Comparison of ENCODE assay signal across 8 cellular contexts in the genomic region with DNA sequence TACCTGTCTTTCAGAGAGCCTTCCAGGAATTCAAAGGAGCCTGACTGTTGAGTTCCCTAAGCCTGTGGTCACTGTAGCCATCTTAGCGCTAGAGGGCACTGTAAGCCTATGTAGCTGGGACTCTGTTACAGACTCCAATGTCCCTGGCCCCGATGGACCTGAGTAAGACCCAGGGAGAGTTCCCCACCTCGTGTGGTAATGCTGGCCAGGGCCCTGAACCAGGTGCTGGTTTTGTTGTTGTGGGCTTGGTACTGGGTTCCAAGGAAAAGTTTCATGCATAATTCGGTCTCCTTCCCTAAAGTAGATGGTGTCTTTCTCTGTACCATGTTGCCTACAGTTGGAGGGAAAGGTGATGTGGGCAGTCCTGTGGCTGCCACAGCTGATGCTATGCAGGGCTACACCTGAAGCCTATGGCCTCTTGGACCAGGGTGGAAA. TPM values are rescaled to one million over a fixed set of nuclear protein-coding genes. Genes with fewer than 3 reads are reported as not detected.
DNase-seq lines count a peak whose midpoint lies in the region; ATAC-seq, FAIRE-seq and TF ChIP-seq lines count a peak whose summit lies in the region.

No MANE protein-coding gene starts in this region.

- H3K4me1 Mint-ChIP-seq in T-cell = peaks cover 0 to 5% (median 0%) of the 10 kb centered on the region in 3 donors

- peaks cover 0 to 5% of the 10 kb centered on the region in 2 donors for H3K4me1 ChIP-seq in right atrium auricular region

- peak; percentile 61 to 80 for TF ChIP-seq CTCF in right atrium auricular region (IDR thresholded peaks at IDR 0.05)
- peak; percentile 93 for TF ChIP-seq CTCF in retinal pigment epithelial cell (conservative IDR thresholded peaks at IDR 0.05; ENCODE audit: low read depth, low read length)

- no peaks in the 10 kb centered on the region for H3K36me3 Mint-ChIP-seq in T-cell

- no peak overlapping the region for H3K4me3 Mint-ChIP-seq in T-cell

- H3K27me3 ChIP-seq in right atrium auricular region = no peaks in the 10 kb centered on the region

- peak; percentile 47 for FAIRE-seq in GM12891 (lab: Jason Lieb, UNC)

- H3K9me3 Mint-ChIP-seq in T-cell = no peaks in the 10 kb centered on the region

- no peak overlapping the region for H3K27ac ChIP-seq in right atrium auricular region

- POLR2A ChIA-PET in T-cell (lab: Charles Lee) = no interaction called here

- peak; percentile 87 to 91 (median 88) for ATAC-seq in T-cell (replicated peaks in 1 of 4)
- ATAC-seq in HG03045 (IDR thresholded peaks at IDR 0.05; ENCODE audit: unreplicated experiment) = no peak

- no peaks in the 10 kb centered on the region for H3K27me3 Mint-ChIP-seq in T-cell

- no peak overlapping the region for H3K27ac Mint-ChIP-seq in T-cell

- H3K9me3 ChIP-seq in right atrium auricular region = peaks cover 0 to 9% of the 10 kb centered on the region in 2 donors

- peaks cover 13% of the 10 kb centered on the region for H3K36me3 ChIP-seq in right atrium auricular region

- no peak for TF ChIP-seq POLR2A in GM12891 (IDR thresholded peaks at IDR 0.05; ENCODE audit: low read depth, low read length)

- H3K4me3 ChIP-seq in right atrium auricular region (no peak overlapping the region), retinal pigment epithelial cell (ENCODE audit: low read length) (no peak overlapping the region)

- DNase-seq in GM12891 (ENCODE audit: insufficient read length, low spot score) (no peak), MV-4-11 (lab: John Stamatoyannopoulos, UW) (peak; percentile 37), T-cell (peak in 33 of 34 experiments; percentile 17 to 57 (median 40)), anterior cingulate cortex (lab: John Stamatoyannopoulos, UW) (peak in 39 of 58 donors; percentile 2 to 64 (median 25)), right atrium auricular region (ENCODE audit: low spot score) (peak; percentile 70), retinal pigment epithelial cell (ENCODE audit: low read depth) (peak; percentile 21), NCI-H226 (no peak)

- CTCF ChIA-PET in T-cell (lab: Charles Lee) = interaction anchor here in 1 of 2 donors (0.5 to 0.6 kb wide), 2 partner anchors 50 to 218 kb away, joined by 3 read pairs; no protein-coding TSS in a partner anchor

TF ChIP-seq in GM12891, 5 proteins besides CTCF, POLR2A, EP300 and RAD21:
- TF ChIP-seq PAX5 (IDR thresholded peaks at IDR 0.05; ENCODE audit: insufficient read depth, low read length, severe bottlenecking) (no peak), POU2F2 (IDR thresholded peaks at IDR 0.05; ENCODE audit: low read depth, low read length) (no peak), SPI1 (IDR thresholded peaks at IDR 0.05; ENCODE audit: low read depth, low read length) (no peak), TAF1 (IDR thresholded peaks at IDR 0.05; ENCODE audit: low read depth, low read length) (no peak), POLR2AphosphoS5 (IDR thresholded peaks at IDR 0.05; ENCODE audit: low read depth, low read length) (no peak)

RNA-seq across cellular contexts. Expression of a gene that starts 32.4 kb away (rescaled TPM):
- 5.0 TPM for polyA plus RNA-seq in GM12891 (2012; ENCODE audit: low read depth, missing spikeins)
- total RNA-seq in T-cell = 10 to 100 TPM; 28.2 to 45.7 (median 33.3) TPM
- 1 to 10 TPM; 3.5 to 6.1 TPM for total RNA-seq in right atrium auricular region

Comparison
In these comparisons a context has a peak if more than half of its experiments do, and no peak if none do; other contexts are left out.
1. DNase-seq: peak in MV-4-11 (single experiment), T-cell (33 of 34), anterior cingulate cortex (39 of 58), right atrium auricular region (single experiment) and retinal pigment epithelial cell (single experiment); none in GM12891 (single experiment) and NCI-H226 (single experiment).
2. RNA of a gene that starts 32.4 kb away (total RNA-seq): 28.2 to 45.7 TPM in T-cell; 3.5 to 6.1 TPM in right atrium auricular region; every median in the first group is over 4 times any median in the second.